8 cellular contexts compared by ENCODE assay signal in genomic region chr5:151080620-151081425, GRCh38. TPM values are rescaled to one million over a fixed set of nuclear protein-coding genes. Genes with fewer than 3 reads are reported as not detected.
DNase-seq lines count a peak whose midpoint lies in the region; ATAC-seq and TF ChIP-seq lines count a peak whose summit lies in the region.

Gene TNIP1 (minus strand): TSS chr5:151081034. CDS start chr5:151065095, 15,939 bp downstream.

- POLR2A ChIA-PET in activated CD4-positive, alpha-beta memory T cell treated with anti-CD3 and anti-CD28 coated beads for 36 hours (lab: Charles Lee): interaction anchor here (0.5 to 7.4 kb wide), 11 partner anchors 9 to 987 kb away, joined by 3 to 115 read pairs (median 5); partner anchors contain the start of gene ANXA6

- 0 to 1% methylated on average over 6 to 51 of the region's 84 CpGs for WGBS in lower leg skin, 2 donors

- peak; percentile 88 for DNase-seq in CD14-positive monocyte (ENCODE audit: low spot score)
- peak; percentile 62 for DNase-seq in NCI-H748 treated with DMSO at 0.1 percent for 48 hours (lab: John Stamatoyannopoulos, UW)
- peak; percentile 96 for DNase-seq in activated CD4-positive, alpha-beta memory T cell treated with anti-CD3 and anti-CD28 coated beads for 36 hours
- DNase-seq in dorsolateral prefrontal cortex: peak; percentile 79 to 97 (median 89)
- peak; percentile 90 to 98 for DNase-seq in lower leg skin (ENCODE audit: low spot score in 2 of 2)
- DNase-seq in stimulated activated CD4-positive, alpha-beta T cell treated with anti-CD3 and anti-CD28 coated beads, Interleukin-4, amount 100 ng/mL, for 48 hours (ENCODE audit: low read depth in 2 of 2): peak; percentile 91

- no peaks in the 10 kb centered on the region for H3K9me3 Mint-ChIP-seq in CD14-positive monocyte
- no peaks in the 10 kb centered on the region for H3K9me3 Mint-ChIP-seq in activated CD4-positive, alpha-beta memory T cell treated with anti-CD3 and anti-CD28 coated beads for 36 hours

- H3K27ac Mint-ChIP-seq in CD14-positive monocyte: peak within 1 kb of the TSS; percentile 94 to 98 (median 97)
- H3K27ac Mint-ChIP-seq in activated CD4-positive, alpha-beta memory T cell treated with anti-CD3 and anti-CD28 coated beads for 36 hours: peak within 1 kb of the TSS; percentile 94

- H3K36me3 Mint-ChIP-seq in CD14-positive monocyte: peaks cover 36 to 38% of the 10 kb centered on the region in 2 donors
- H3K36me3 Mint-ChIP-seq in activated CD4-positive, alpha-beta memory T cell treated with anti-CD3 and anti-CD28 coated beads for 36 hours: peaks cover 77% of the 10 kb centered on the region

- H3K4me3 ChIP-seq in dorsolateral prefrontal cortex (peak within 1 kb of the TSS; percentile 64 to 100 (median 95)), lower leg skin (ENCODE audit: low read depth, poor library complexity, severe bottlenecking) (peak within 1 kb of the TSS; percentile 89)

- intact Hi-C loops in CD14-positive monocyte (cut with micrococcal nuclease): loop anchor here in 1 of 2 donors (2.0 kb wide), 2 partner anchors 14 to 22 kb away; no protein-coding TSS in a partner anchor
- intact Hi-C loops in activated CD4-positive, alpha-beta memory T cell treated with anti-CD3 and anti-CD28 coated beads for 36 hours (cut with micrococcal nuclease): loop anchor here (1.0 to 10.0 kb wide), 4 partner anchors 17 to 694 kb away; partner anchors contain the start of genes G3BP1 and GM2A
- intact Hi-C loops in dorsolateral prefrontal cortex (cut with DNase I): loop anchor here in 1 of 2 donors (2.0 to 10.0 kb wide), 3 partner anchors 76 to 586 kb away; partner anchors contain the start of genes ANXA6 and GM2A
- intact Hi-C loops in lower leg skin (cut with DNase I; ENCODE audit: low total_unique reads): no loop called here

- TF ChIP-seq CTCF in CD14-positive monocyte (IDR thresholded peaks at IDR 0.05) (no peak), dorsolateral prefrontal cortex (IDR thresholded peaks at IDR 0.05 in 54 of 56, conservative IDR thresholded peaks at IDR 0.05 in 2 of 56; ENCODE audit: low read depth in 1 of 56, partially characterized antibody in 56 of 56) (peak in 18 of 56 donors; percentile 1 to 41 (median 17)), lower leg skin (IDR thresholded peaks at IDR 0.05) (no peak)

- H3K27ac ChIP-seq in dorsolateral prefrontal cortex: peak within 1 kb of the TSS; percentile 91 to 99 (median 98)

- CTCF ChIA-PET in activated CD4-positive, alpha-beta memory T cell treated with anti-CD3 and anti-CD28 coated beads for 36 hours (lab: Charles Lee): interaction anchor here (0.7 to 3.7 kb wide), 8 partner anchors 8 to 86 kb away, joined by 3 to 23 read pairs (median 3); no protein-coding TSS in a partner anchor

- ATAC-seq in GM19324 (IDR thresholded peaks at IDR 0.05; ENCODE audit: low FRiP score, unreplicated experiment) (peak; percentile 89), HG03457 (IDR thresholded peaks at IDR 0.05; ENCODE audit: unreplicated experiment) (peak; percentile 67)

- H3K4me1 Mint-ChIP-seq in CD14-positive monocyte: peaks cover 81% of the 10 kb centered on the region
- peaks cover 69% of the 10 kb centered on the region for H3K4me1 Mint-ChIP-seq in activated CD4-positive, alpha-beta memory T cell treated with anti-CD3 and anti-CD28 coated beads for 36 hours (ENCODE audit: low read depth)

- H3K27me3 Mint-ChIP-seq in CD14-positive monocyte (ENCODE audit: low read depth in 3 of 3): no peaks in the 10 kb centered on the region
- H3K27me3 Mint-ChIP-seq in activated CD4-positive, alpha-beta memory T cell treated with anti-CD3 and anti-CD28 coated beads for 36 hours: no peaks in the 10 kb centered on the region

- H3K27me3 ChIP-seq in dorsolateral prefrontal cortex: no peaks in the 10 kb centered on the region

- peak in 1 of 2 donors; percentile 54 for TF ChIP-seq POLR2A in lower leg skin (IDR thresholded peaks at IDR 0.05)

- H3K4me3 Mint-ChIP-seq in CD14-positive monocyte: peak within 1 kb of the TSS; percentile 81 to 93
- peak within 1 kb of the TSS; percentile 89 for H3K4me3 Mint-ChIP-seq in activated CD4-positive, alpha-beta memory T cell treated with anti-CD3 and anti-CD28 coated beads for 36 hours

RNA-seq across cellular contexts. Expression of gene TNIP1, which starts in this region (rescaled TPM):
- polyA plus RNA-seq in CD14-positive monocyte: 10 to 100 TPM; 30.8 to 46.4 TPM
- total RNA-seq in activated CD4-positive, alpha-beta memory T cell treated with anti-CD3 and anti-CD28 coated beads for 36 hours: 100 to 1,000 TPM; 388 to 401 TPM
- total RNA-seq in dorsolateral prefrontal cortex: 10 to 100 TPM; 39.3 to 76.8 (median 57.4) TPM
- total RNA-seq in lower leg skin: 100 to 1,000 TPM in 1 of 4 donors, 10 to 100 TPM in 3; 91.2 to 123 (median 98.1) TPM

Comparison
In these comparisons a context has a peak if more than half of its experiments do, and no peak if none do; other contexts are left out.
1. Peak in every context shown above with its lines: DNase-seq, ATAC-seq, H3K4me3 ChIP-seq and H3K27ac ChIP-seq.